ENCODE assay signal across 21 cellular contexts in the genomic region with DNA sequence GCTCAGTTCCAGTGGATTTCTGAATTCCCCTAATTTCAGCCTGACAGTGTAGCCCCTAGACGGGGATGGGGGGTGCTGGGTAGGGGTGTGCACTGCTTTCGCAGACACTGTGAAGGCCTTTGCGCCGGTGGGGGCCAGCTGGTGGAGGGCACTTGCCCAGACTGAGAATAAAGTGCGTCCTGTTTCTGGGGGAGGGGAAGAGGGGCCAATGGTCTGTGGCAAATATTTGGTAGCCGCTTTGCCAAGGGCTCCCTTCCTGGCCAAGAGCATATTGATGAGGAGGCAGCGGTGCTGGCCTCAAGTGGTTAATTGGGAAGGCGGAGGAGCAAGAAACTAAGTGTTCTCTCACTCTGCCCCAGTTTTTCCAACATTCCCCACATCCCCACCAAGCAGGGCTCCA. TPM values are rescaled to one million over a fixed set of nuclear protein-coding genes. Genes with fewer than 3 reads are reported as not detected.
DNase-seq lines count a peak whose midpoint lies in the region; ATAC-seq and TF ChIP-seq lines count a peak whose summit lies in the region.
"Had no signal": no experiment of that assay in that cellular context is flagged by ENCODE, and none has a peak within 500 bp of the region (broad histone marks: within the 10 kb centered on the region; RNA-seq: fewer than 3 reads in every experiment).

No MANE protein-coding gene starts in this region.

- H3K9ac ChIP-seq in H9 (ENCODE audit: extremely low read depth, insufficient read length, low read length): no peak overlapping the region
- peak overlapping the region in 1 of 3 donors; percentile 50 for H3K9ac ChIP-seq in skeletal muscle tissue (ENCODE audit: low read depth in 1 of 3, low read length in 3 of 3)
- H3K9ac ChIP-seq: GM23248 had no signal

- no peak overlapping the region for H2BK12ac ChIP-seq in H9 (ENCODE audit: insufficient read length, low read depth, low read length)

- H3K18ac ChIP-seq in H9 (ENCODE audit: insufficient read length, low read depth, low read length): no peak overlapping the region

- no peak overlapping the region for H4K8ac ChIP-seq in H9 (replicated peaks; ENCODE audit: insufficient read length, low read depth, low read length)

- no peak overlapping the region for H4K91ac ChIP-seq in H9 (ENCODE audit: insufficient read length, low read depth, low read length)

- H3K27ac ChIP-seq in H9 (ENCODE audit: insufficient read length, low read depth, low read length) (no peak overlapping the region), dorsolateral prefrontal cortex (peak overlapping the region in 8 of 59 donors; percentile 4 to 75 (median 64)), skeletal muscle tissue (ENCODE audit: low read depth, low read length) (no peak overlapping the region)
- H3K27ac ChIP-seq: A549, GM23248, SK-N-MC had no signal

- no peak overlapping the region for H3K23ac ChIP-seq in H9 (ENCODE audit: insufficient read length, low read depth, low read length)

- DNase-seq in H9: no peak
- no peak for DNase-seq in dorsolateral prefrontal cortex
- no peak for DNase-seq in lower leg skin (ENCODE audit: low spot score in 2 of 2)
- no peak for DNase-seq in T-helper 2 cell treated with Interferon-gamma antibody and Interleukin-4, amounts not matched to agents 5 μg/mL and 100 μg/mL, for 36 hours (ENCODE audit: low spot score)
- DNase-seq in activated CD4-positive, alpha-beta T cell treated with anti-CD3 and anti-CD28 coated beads for 4 hours: no peak
- no peak for DNase-seq in activated T-helper 2 cell treated with anti-CD3 and anti-CD28 coated beads, Interferon-gamma antibody, Interleukin-2, Interleukin-4, amounts not matched to agents 10 μg/mL and 5 μg/mL and 100 μg/mL, durations not matched to agents 14 hours and 24 hours and 36 hours (ENCODE audit: low spot score)
- DNase-seq: activated CD4-positive, alpha-beta T cell treated with anti-CD3 and anti-CD28 coated beads, Interleukin-2, amount 10 ng/mL, durations not matched to agents 24 days and 14 days; DMS79; glutamatergic neuron; GM23248; midbrain; NCI-H2081 treated with DMSO at 0.1 percent for 48 hours; NCI-H510A; stimulated activated CD4-positive, alpha-beta T cell treated with anti-CD3 and anti-CD28 coated beads, Interleukin-1b, Interleukin-23, amount 100 ng/mL, for 48 hours; T-helper 17 cell had no signal

- H2BK20ac ChIP-seq in H9 (ENCODE audit: low read depth, low read length, poor library complexity, severe bottlenecking): no peak overlapping the region

- peaks cover 37 to 40% of the 10 kb centered on the region in 2 experiments for H3K4me1 Mint-ChIP-seq in H9
- H3K4me1 Mint-ChIP-seq in T-helper 2 cell treated with Interferon-gamma antibody and Interleukin-4, amounts not matched to agents 5 μg/mL and 100 μg/mL, for 36 hours (ENCODE audit: low read depth): no peaks in the 10 kb centered on the region
- H3K4me1 Mint-ChIP-seq in activated T-helper 2 cell treated with anti-CD3 and anti-CD28 coated beads, Interferon-gamma antibody, Interleukin-2, Interleukin-4, amounts not matched to agents 10 μg/mL and 5 μg/mL and 100 μg/mL, durations not matched to agents 14 hours and 24 hours and 36 hours (ENCODE audit: low read depth): no peaks in the 10 kb centered on the region
- H3K4me1 Mint-ChIP-seq: activated CD4-positive, alpha-beta T cell treated with anti-CD3 and anti-CD28 coated beads, Interleukin-2, amount 10 ng/mL, durations not matched to agents 24 days and 14 days; B cell had no signal

- H3K4me1 ChIP-seq in H9 (ENCODE audit: insufficient read depth, low read length): peaks cover 16% of the 10 kb centered on the region; the same call in 1 of the 2 replicates
- peaks cover 0 to 7% (median 4%) of the 10 kb centered on the region in 3 donors for H3K4me1 ChIP-seq in skeletal muscle tissue (ENCODE audit: control insufficient read depth in 3 of 3, insufficient read depth in 3 of 3, low read length in 3 of 3)

- H2BK15ac ChIP-seq in H9 (ENCODE audit: low read depth, low read length): no peak overlapping the region

- no peaks in the 10 kb centered on the region for H3K36me3 Mint-ChIP-seq in H9 (ENCODE audit: insufficient read depth in 1 of 3, low read depth in 3 of 3)
- no peaks in the 10 kb centered on the region for H3K36me3 Mint-ChIP-seq in T-helper 2 cell treated with Interferon-gamma antibody and Interleukin-4, amounts not matched to agents 5 μg/mL and 100 μg/mL, for 36 hours (ENCODE audit: low read depth)
- no peaks in the 10 kb centered on the region for H3K36me3 Mint-ChIP-seq in activated T-helper 2 cell treated with anti-CD3 and anti-CD28 coated beads, Interferon-gamma antibody, Interleukin-2, Interleukin-4, amounts not matched to agents 10 μg/mL and 5 μg/mL and 100 μg/mL, durations not matched to agents 14 hours and 24 hours and 36 hours (ENCODE audit: low read depth)
- H3K36me3 Mint-ChIP-seq: activated naive CD4-positive, alpha-beta T cell treated with anti-CD3 and anti-CD28 coated beads, Interleukin-2, amount 50 U/mL, for 72 hours had no signal

- H3K56ac ChIP-seq in H9 (ENCODE audit: insufficient read length, low read depth, low read length): no peak overlapping the region

- peak overlapping the region in 1 of 2 experiments; percentile 85; a peak in 1 of 5 replicates for H3K4me3 Mint-ChIP-seq in H9
- no peak overlapping the region for H3K4me3 Mint-ChIP-seq in T-helper 2 cell treated with Interferon-gamma antibody and Interleukin-4, amounts not matched to agents 5 μg/mL and 100 μg/mL, for 36 hours
- H3K4me3 Mint-ChIP-seq in activated T-helper 2 cell treated with anti-CD3 and anti-CD28 coated beads, Interferon-gamma antibody, Interleukin-2, Interleukin-4, amounts not matched to agents 10 μg/mL and 5 μg/mL and 100 μg/mL, durations not matched to agents 14 hours and 24 hours and 36 hours (ENCODE audit: low read depth): no peak overlapping the region
- H3K4me3 Mint-ChIP-seq: activated CD4-positive, alpha-beta T cell treated with anti-CD3 and anti-CD28 coated beads, Interleukin-2, amount 10 ng/mL, durations not matched to agents 24 days and 14 days; B cell; T-helper 17 cell had no signal

- peaks cover 6% of the 10 kb centered on the region for H3K23me2 ChIP-seq in H9 (ENCODE audit: insufficient read length, low read depth, low read length, poor library complexity, severe bottlenecking)

- H2BK5ac ChIP-seq in H9 (ENCODE audit: insufficient read length, low read length): no peak overlapping the region

- H3K79me2 ChIP-seq in H9 (ENCODE audit: insufficient read depth, low read length): no peaks in the 10 kb centered on the region

- H4K5ac ChIP-seq in H9 (ENCODE audit: insufficient read length, low read depth, low read length): no peak overlapping the region

- H3K27me3 ChIP-seq in H9 (ENCODE audit: insufficient read depth, low read length) (peaks cover 27% of the 10 kb centered on the region; the same call in 1 of the 2 replicates), dorsolateral prefrontal cortex (peaks cover 0 to 58% (median 40%) of the 10 kb centered on the region in 45 donors), skeletal muscle tissue (ENCODE audit: control insufficient read depth in 3 of 3, insufficient read depth in 3 of 3, low read length in 3 of 3) (peaks cover 44 to 46% (median 45%) of the 10 kb centered on the region in 3 donors)

- no peaks in the 10 kb centered on the region for H3K79me1 ChIP-seq in H9 (ENCODE audit: insufficient read depth, low read depth, low read length, poor library complexity, severe bottlenecking)

- peak overlapping the region; percentile 54 for H3K4me2 ChIP-seq in H9 (ENCODE audit: insufficient read depth, insufficient read length, low read length)
- H3K4me2 ChIP-seq: A549 had no signal

- H4K20me1 ChIP-seq in H9 (ENCODE audit: control insufficient read depth, insufficient read depth, insufficient read length): no peaks in the 10 kb centered on the region

- intact Hi-C loops in dorsolateral prefrontal cortex (cut with DNase I): no loop called here
- intact Hi-C loops in lower leg skin (cut with DNase I; ENCODE audit: low total_unique reads): no loop called here
- intact Hi-C loops in activated T-helper 2 cell treated with anti-CD3 and anti-CD28 coated beads, Interferon-gamma antibody, Interleukin-2, Interleukin-4, amounts not matched to agents 10 μg/mL and 5 μg/mL and 100 μg/mL, durations not matched to agents 14 hours and 24 hours and 36 hours (cut with micrococcal nuclease): no loop called here

- H3K27ac Mint-ChIP-seq in H9: no peak overlapping the region
- H3K27ac Mint-ChIP-seq in T-helper 2 cell treated with Interferon-gamma antibody and Interleukin-4, amounts not matched to agents 5 μg/mL and 100 μg/mL, for 36 hours: no peak overlapping the region
- no peak overlapping the region for H3K27ac Mint-ChIP-seq in activated T-helper 2 cell treated with anti-CD3 and anti-CD28 coated beads, Interferon-gamma antibody, Interleukin-2, Interleukin-4, amounts not matched to agents 10 μg/mL and 5 μg/mL and 100 μg/mL, durations not matched to agents 14 hours and 24 hours and 36 hours
- H3K27ac Mint-ChIP-seq: activated CD4-positive, alpha-beta T cell treated with anti-CD3 and anti-CD28 coated beads, Interleukin-2, amount 10 ng/mL, durations not matched to agents 24 days and 14 days; activated naive CD4-positive, alpha-beta T cell treated with anti-CD3 and anti-CD28 coated beads, Interleukin-2, amount 50 U/mL, for 72 hours; B cell; T-helper 17 cell had no signal

- H3K4me3 ChIP-seq in dorsolateral prefrontal cortex (peak overlapping the region in 38 of 59 donors; percentile 9 to 62 (median 46)), lower leg skin (ENCODE audit: low read depth, poor library complexity, severe bottlenecking) (peak overlapping the region; percentile 31), skeletal muscle tissue (ENCODE audit: low read length in 3 of 3) (peak overlapping the region; percentile 36 to 66 (median 58))
- H3K4me3 ChIP-seq: A549, GM23248, SK-N-MC had no signal

- no peak overlapping the region for H2BK120ac ChIP-seq in H9 (ENCODE audit: low read depth, low read length, poor library complexity, severe bottlenecking)

- no peak overlapping the region for H3K4ac ChIP-seq in H9 (ENCODE audit: low read depth, low read length)

- ATAC-seq in GM21619 (IDR thresholded peaks at IDR 0.05; ENCODE audit: unreplicated experiment): no peak
- ATAC-seq: A549; activated naive CD4-positive, alpha-beta T cell treated with anti-CD3 and anti-CD28 coated beads, Interleukin-2, amount 50 U/mL, for 72 hours; T-helper 17 cell had no signal

- H3K36me3 ChIP-seq in skeletal muscle tissue (ENCODE audit: control insufficient read depth in 3 of 3, insufficient read depth in 3 of 3, low read length in 3 of 3): peaks cover 0 to 3% (median 2%) of the 10 kb centered on the region in 3 donors

- no peak for TF ChIP-seq POLR2A in lower leg skin (IDR thresholded peaks at IDR 0.05)

- no peak overlapping the region for H2AK5ac ChIP-seq in H9 (ENCODE audit: insufficient read length, low read length)

- WGBS in H9 (ENCODE audit: extremely low coverage, insufficient read length, low lambda C conversion rate): no CpG with 5 or more reads among the region's 8 CpGs
- 6 to 16% methylated on average over 8 of the region's 8 CpGs for WGBS in lower leg skin, 2 donors

- H3T11ph ChIP-seq in H9 (ENCODE audit: low read length): no peak overlapping the region

- TF ChIP-seq CTCF in H9 (conservative IDR thresholded peaks at IDR 0.05): no peak
- no peak for TF ChIP-seq CTCF in dorsolateral prefrontal cortex (IDR thresholded peaks at IDR 0.05 in 54 of 56, conservative IDR thresholded peaks at IDR 0.05 in 2 of 56; ENCODE audit: low read depth in 1 of 56, partially characterized antibody in 56 of 56)
- TF ChIP-seq CTCF in lower leg skin (IDR thresholded peaks at IDR 0.05): no peak

- no peak overlapping the region for H2AFZ ChIP-seq in H9 (ENCODE audit: low read length)

- H3K14ac ChIP-seq in H9 (ENCODE audit: insufficient read depth, low read length): no peak overlapping the region

- H3K9me3 ChIP-seq in H9 (ENCODE audit: control insufficient read depth, low read depth, low read length) (no peaks in the 10 kb centered on the region), skeletal muscle tissue (ENCODE audit: control insufficient read depth in 3 of 3, low read length in 3 of 3) (no peaks in the 10 kb centered on the region)

- peaks cover 76% of the 10 kb centered on the region for H3K27me3 Mint-ChIP-seq in H9 (ENCODE audit: low read depth)
- peaks cover 45% of the 10 kb centered on the region for H3K27me3 Mint-ChIP-seq in T-helper 2 cell treated with Interferon-gamma antibody and Interleukin-4, amounts not matched to agents 5 μg/mL and 100 μg/mL, for 36 hours (ENCODE audit: low read depth)
- peaks cover 45% of the 10 kb centered on the region for H3K27me3 Mint-ChIP-seq in activated T-helper 2 cell treated with anti-CD3 and anti-CD28 coated beads, Interferon-gamma antibody, Interleukin-2, Interleukin-4, amounts not matched to agents 10 μg/mL and 5 μg/mL and 100 μg/mL, durations not matched to agents 14 hours and 24 hours and 36 hours (ENCODE audit: low read depth)

- H3K9me3 Mint-ChIP-seq in H9: no peaks in the 10 kb centered on the region; a peak in 1 of 5 replicates
- H3K9me3 Mint-ChIP-seq in T-helper 2 cell treated with Interferon-gamma antibody and Interleukin-4, amounts not matched to agents 5 μg/mL and 100 μg/mL, for 36 hours: no peaks in the 10 kb centered on the region
- H3K9me3 Mint-ChIP-seq in activated T-helper 2 cell treated with anti-CD3 and anti-CD28 coated beads, Interferon-gamma antibody, Interleukin-2, Interleukin-4, amounts not matched to agents 10 μg/mL and 5 μg/mL and 100 μg/mL, durations not matched to agents 14 hours and 24 hours and 36 hours: no peaks in the 10 kb centered on the region
- H3K9me3 Mint-ChIP-seq: activated CD4-positive, alpha-beta T cell treated with anti-CD3 and anti-CD28 coated beads, Interleukin-2, amount 10 ng/mL, durations not matched to agents 24 days and 14 days; activated naive CD4-positive, alpha-beta T cell treated with anti-CD3 and anti-CD28 coated beads, Interleukin-2, amount 50 U/mL, for 72 hours had no signal

RNA-seq across cellular contexts. Expression of gene CXCL14, which starts 1.4 kb away (rescaled TPM):
- total RNA-seq in H9 (2021) (1.1 TPM in 2 replicates), dorsolateral prefrontal cortex (100 to 1,000 TPM in 3 of 120 experiments, 10 to 100 TPM in 116, 1 to 10 TPM in 1; 8.6 to 119 (median 41.0) TPM), lower leg skin (100 to 1,000 TPM; 157 to 344 (median 251) TPM), skeletal muscle tissue (19.8 TPM)
- not detected in 2 replicates for total RNA-seq in activated T-helper 2 cell treated with anti-CD3 and anti-CD28 coated beads, Interferon-gamma antibody, Interleukin-2, Interleukin-4, amounts not matched to agents 10 μg/mL and 5 μg/mL and 100 μg/mL, durations not matched to agents 14 hours and 24 hours and 36 hours
- total RNA-seq: activated CD4-positive, alpha-beta T cell treated with anti-CD3 and anti-CD28 coated beads, Interleukin-2, amount 10 ng/mL, durations not matched to agents 24 days and 14 days; activated naive CD4-positive, alpha-beta T cell treated with anti-CD3 and anti-CD28 coated beads, Interleukin-2, amount 50 U/mL, for 72 hours; B cell; T-helper 17 cell had no signal

RNA-seq across cellular contexts. Expression of gene NEUROG1, which starts 41.7 kb away (rescaled TPM):
- total RNA-seq in H9 (2021) (not detected in 2 replicates), dorsolateral prefrontal cortex (not detected), lower leg skin (not detected), skeletal muscle tissue (not detected)
- total RNA-seq in activated T-helper 2 cell treated with anti-CD3 and anti-CD28 coated beads, Interferon-gamma antibody, Interleukin-2, Interleukin-4, amounts not matched to agents 10 μg/mL and 5 μg/mL and 100 μg/mL, durations not matched to agents 14 hours and 24 hours and 36 hours: not detected in 2 replicates
- total RNA-seq: activated CD4-positive, alpha-beta T cell treated with anti-CD3 and anti-CD28 coated beads, Interleukin-2, amount 10 ng/mL, durations not matched to agents 24 days and 14 days; activated naive CD4-positive, alpha-beta T cell treated with anti-CD3 and anti-CD28 coated beads, Interleukin-2, amount 50 U/mL, for 72 hours; B cell; GM23248; T-helper 17 cell had no signal
